Comparison of ENCODE assay signal across 1 cellular context in the genomic region with DNA sequence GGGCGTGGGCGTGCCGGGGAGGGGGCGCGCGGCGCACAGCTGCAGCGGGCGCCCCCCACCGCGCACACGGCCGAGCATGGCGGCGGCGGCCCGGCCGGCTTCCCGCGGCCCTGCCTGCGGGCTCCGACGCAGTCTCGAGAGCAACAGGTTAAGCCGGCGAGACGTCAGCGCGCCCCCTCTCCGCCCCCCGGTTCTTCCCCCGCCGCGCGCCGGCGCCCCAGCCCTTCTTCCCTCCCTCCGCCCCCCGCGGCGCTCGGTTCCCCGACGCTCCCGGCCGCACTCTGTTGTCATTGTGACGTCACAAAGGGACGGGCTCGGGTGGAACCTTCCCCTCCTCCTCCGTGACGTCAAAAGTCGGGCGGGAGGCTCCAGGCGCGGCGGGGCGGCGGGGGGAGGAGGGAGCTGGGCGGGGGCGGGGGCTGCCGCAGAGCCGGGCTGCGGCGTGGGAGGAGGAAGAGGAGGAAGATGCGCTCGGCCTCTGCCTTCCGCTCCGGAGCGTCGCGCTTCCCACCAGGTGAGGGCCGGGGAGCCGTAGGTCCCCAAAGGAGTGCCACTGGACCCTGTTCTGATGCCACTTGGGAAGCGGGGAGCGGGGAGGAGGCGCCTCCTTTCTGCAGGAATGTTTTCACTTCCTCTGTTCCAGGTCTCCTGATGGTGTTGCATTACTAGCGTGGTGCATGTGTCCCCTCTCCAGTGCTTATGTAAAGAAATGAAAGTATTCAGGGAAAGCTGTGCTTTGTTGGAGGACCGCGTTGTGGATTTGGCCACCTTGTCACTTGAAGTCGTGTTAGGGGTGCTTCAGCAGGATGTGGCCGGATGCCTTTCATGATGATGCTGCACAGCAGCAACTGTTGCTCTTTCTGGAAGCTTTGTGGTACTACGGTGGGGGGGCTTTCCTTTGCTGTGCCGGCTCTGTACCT.
A peak's percentile ranks its signal among the peaks of the same experiment; 100 is the strongest.
TF ChIP-seq lines count a peak whose summit lies in the region.

No MANE protein-coding gene starts in this region.

TF ChIP-seq in HepG2, 621 proteins besides CTCF, POLR2A, EP300 and RAD21 (continued from another document and continues in another):
- TF ChIP-seq, protein P1, sequence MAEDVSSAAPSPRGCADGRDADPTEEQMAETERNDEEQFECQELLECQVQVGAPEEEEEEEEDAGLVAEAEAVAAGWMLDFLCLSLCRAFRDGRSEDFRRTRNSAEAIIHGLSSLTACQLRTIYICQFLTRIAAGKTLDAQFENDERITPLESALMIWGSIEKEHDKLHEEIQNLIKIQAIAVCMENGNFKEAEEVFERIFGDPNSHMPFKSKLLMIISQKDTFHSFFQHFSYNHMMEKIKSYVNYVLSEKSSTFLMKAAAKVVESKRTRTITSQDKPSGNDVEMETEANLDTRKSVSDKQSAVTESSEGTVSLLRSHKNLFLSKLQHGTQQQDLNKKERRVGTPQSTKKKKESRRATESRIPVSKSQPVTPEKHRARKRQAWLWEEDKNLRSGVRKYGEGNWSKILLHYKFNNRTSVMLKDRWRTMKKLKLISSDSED (CRISPR knock-in tag; IDR thresholded peaks at IDR 0.05) = no peak
- TF ChIP-seq CHCHD3 (CRISPR knock-in tag; IDR thresholded peaks at IDR 0.05) (no peak), ZNF234 (CRISPR knock-in tag; conservative IDR thresholded peaks at IDR 0.05) (0 out of 2 replicates have a peak, but pooled peaks have one; percentile 52), ZFP37 (CRISPR knock-in tag; IDR thresholded peaks at IDR 0.05; ENCODE audit: borderline replicate concordance) (no peak), CCAR2 (optimal IDR thresholded peaks at IDR 0.05; ENCODE audit: low read depth, low read length) (no peak), ZBTB7A (CRISPR knock-in tag; IDR thresholded peaks at IDR 0.05) (0 out of 2 replicates have a peak, but pooled peaks have one; percentile 78), SMAD3 (CRISPR knock-in tag; IDR thresholded peaks at IDR 0.05) (no peak; the same call in 1 of the 2 replicates), ZNF17 (CRISPR knock-in tag; IDR thresholded peaks at IDR 0.05) (no peak), ZNF260 (CRISPR knock-in tag; IDR thresholded peaks at IDR 0.05; ENCODE audit: borderline replicate concordance, low read depth) (no peak), FOXO1 (CRISPR knock-in tag; IDR thresholded peaks at IDR 0.05) (no peak), SMAD9 (CRISPR knock-in tag; IDR thresholded peaks at IDR 0.05) (no peak), ZNF616 (CRISPR knock-in tag; IDR thresholded peaks at IDR 0.05; ENCODE audit: low read depth) (no peak; the same call in 1 of the 2 replicates), PHF20 (CRISPR knock-in tag; IDR thresholded peaks at IDR 0.05) (0 out of 2 replicates have a peak, but pooled peaks have one; percentile 33), RFXANK (CRISPR knock-in tag; IDR thresholded peaks at IDR 0.05) (no peak), ATF7-NPFF (CRISPR knock-in tag; IDR thresholded peaks at IDR 0.05; ENCODE audit: low read depth) (no peak; the same call in 1 of the 2 replicates), ZFY (CRISPR knock-in tag; IDR thresholded peaks at IDR 0.05) (peak; percentile 64), ZSCAN21 (CRISPR knock-in tag; IDR thresholded peaks at IDR 0.05; ENCODE audit: borderline replicate concordance) (no peak), ZBTB7B (CRISPR knock-in tag; IDR thresholded peaks at IDR 0.05) (no peak; the same call in 1 of the 2 replicates), CREB1 (IDR thresholded peaks at IDR 0.05) (peak; percentile 99), CREB1 (CRISPR knock-in tag; IDR thresholded peaks at IDR 0.05) (peak; percentile 91), ZFYVE20 (CRISPR knock-in tag; IDR thresholded peaks at IDR 0.05; ENCODE audit: borderline replicate concordance, low read depth) (no peak), PHF8 (CRISPR knock-in tag; IDR thresholded peaks at IDR 0.05) (peak; percentile 52; the same call in 1 of the 2 replicates), MXI1 (IDR thresholded peaks at IDR 0.05; ENCODE audit: borderline replicate concordance, low read depth, low read length) (peak; percentile 44; the same call in 1 of the 3 replicates), ZNF430 (CRISPR knock-in tag; IDR thresholded peaks at IDR 0.05) (peak; percentile 50; the same call in 1 of the 2 replicates), MIER3 (CRISPR knock-in tag; IDR thresholded peaks at IDR 0.05; ENCODE audit: borderline replicate concordance) (no peak), ZNF619 (CRISPR knock-in tag; IDR thresholded peaks at IDR 0.05) (no peak), MAFK (conservative IDR thresholded peaks at IDR 0.05 in 1 of 2, IDR thresholded peaks at IDR 0.05 in 1 of 2; ENCODE audit: low read length in 2 of 2) (no peak), NFATC3 (CRISPR knock-in tag; IDR thresholded peaks at IDR 0.05) (no peak), ZNF790 (CRISPR knock-in tag; IDR thresholded peaks at IDR 0.05; ENCODE audit: borderline replicate concordance) (no peak), SMYD3 (CRISPR knock-in tag; IDR thresholded peaks at IDR 0.05) (0 out of 2 replicates have a peak, but pooled peaks have one; percentile 52), ZNF333 (CRISPR knock-in tag; IDR thresholded peaks at IDR 0.05; ENCODE audit: borderline replicate concordance) (no peak)
- TF ChIP-seq, protein P2, sequence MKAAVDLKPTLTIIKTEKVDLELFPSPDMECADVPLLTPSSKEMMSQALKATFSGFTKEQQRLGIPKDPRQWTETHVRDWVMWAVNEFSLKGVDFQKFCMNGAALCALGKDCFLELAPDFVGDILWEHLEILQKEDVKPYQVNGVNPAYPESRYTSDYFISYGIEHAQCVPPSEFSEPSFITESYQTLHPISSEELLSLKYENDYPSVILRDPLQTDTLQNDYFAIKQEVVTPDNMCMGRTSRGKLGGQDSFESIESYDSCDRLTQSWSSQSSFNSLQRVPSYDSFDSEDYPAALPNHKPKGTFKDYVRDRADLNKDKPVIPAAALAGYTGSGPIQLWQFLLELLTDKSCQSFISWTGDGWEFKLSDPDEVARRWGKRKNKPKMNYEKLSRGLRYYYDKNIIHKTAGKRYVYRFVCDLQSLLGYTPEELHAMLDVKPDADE (CRISPR knock-in tag; IDR thresholded peaks at IDR 0.05) = no peak
- TF ChIP-seq, protein P3, sequence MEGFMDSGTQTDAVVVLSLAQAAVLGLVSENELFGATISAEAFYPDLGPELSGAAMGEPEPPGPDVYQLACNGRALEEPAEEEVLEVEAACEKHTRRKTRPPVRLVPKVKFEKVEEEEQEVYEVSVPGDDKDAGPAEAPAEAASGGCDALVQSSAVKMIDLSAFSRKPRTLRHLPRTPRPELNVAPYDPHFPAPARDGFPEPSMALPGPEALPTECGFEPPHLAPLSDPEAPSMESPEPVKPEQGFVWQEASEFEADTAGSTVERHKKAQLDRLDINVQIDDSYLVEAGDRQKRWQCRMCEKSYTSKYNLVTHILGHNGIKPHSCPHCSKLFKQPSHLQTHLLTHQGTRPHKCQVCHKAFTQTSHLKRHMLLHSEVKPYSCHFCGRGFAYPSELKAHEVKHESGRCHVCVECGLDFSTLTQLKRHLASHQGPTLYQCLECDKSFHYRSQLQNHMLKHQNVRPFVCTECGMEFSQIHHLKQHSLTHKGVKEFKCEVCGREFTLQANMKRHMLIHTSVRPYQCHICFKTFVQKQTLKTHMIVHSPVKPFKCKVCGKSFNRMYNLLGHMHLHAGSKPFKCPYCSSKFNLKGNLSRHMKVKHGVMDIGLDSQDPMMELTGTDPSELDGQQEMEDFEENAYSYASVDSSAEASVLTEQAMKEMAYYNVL (CRISPR knock-in tag; IDR thresholded peaks at IDR 0.05; ENCODE audit: borderline replicate concordance) = no peak
- TF ChIP-seq, protein P4, sequence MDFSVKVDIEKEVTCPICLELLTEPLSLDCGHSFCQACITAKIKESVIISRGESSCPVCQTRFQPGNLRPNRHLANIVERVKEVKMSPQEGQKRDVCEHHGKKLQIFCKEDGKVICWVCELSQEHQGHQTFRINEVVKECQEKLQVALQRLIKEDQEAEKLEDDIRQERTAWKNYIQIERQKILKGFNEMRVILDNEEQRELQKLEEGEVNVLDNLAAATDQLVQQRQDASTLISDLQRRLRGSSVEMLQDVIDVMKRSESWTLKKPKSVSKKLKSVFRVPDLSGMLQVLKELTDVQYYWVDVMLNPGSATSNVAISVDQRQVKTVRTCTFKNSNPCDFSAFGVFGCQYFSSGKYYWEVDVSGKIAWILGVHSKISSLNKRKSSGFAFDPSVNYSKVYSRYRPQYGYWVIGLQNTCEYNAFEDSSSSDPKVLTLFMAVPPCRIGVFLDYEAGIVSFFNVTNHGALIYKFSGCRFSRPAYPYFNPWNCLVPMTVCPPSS (IDR thresholded peaks at IDR 0.05) = no peak
- TF ChIP-seq, protein P5, sequence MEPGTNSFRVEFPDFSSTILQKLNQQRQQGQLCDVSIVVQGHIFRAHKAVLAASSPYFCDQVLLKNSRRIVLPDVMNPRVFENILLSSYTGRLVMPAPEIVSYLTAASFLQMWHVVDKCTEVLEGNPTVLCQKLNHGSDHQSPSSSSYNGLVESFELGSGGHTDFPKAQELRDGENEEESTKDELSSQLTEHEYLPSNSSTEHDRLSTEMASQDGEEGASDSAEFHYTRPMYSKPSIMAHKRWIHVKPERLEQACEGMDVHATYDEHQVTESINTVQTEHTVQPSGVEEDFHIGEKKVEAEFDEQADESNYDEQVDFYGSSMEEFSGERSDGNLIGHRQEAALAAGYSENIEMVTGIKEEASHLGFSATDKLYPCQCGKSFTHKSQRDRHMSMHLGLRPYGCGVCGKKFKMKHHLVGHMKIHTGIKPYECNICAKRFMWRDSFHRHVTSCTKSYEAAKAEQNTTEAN (CRISPR knock-in tag; conservative IDR thresholded peaks at IDR 0.05) = no peak
- TF ChIP-seq, protein P6, sequence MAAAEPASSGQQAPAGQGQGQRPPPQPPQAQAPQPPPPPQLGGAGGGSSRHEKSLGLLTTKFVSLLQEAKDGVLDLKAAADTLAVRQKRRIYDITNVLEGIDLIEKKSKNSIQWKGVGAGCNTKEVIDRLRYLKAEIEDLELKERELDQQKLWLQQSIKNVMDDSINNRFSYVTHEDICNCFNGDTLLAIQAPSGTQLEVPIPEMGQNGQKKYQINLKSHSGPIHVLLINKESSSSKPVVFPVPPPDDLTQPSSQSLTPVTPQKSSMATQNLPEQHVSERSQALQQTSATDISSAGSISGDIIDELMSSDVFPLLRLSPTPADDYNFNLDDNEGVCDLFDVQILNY (CRISPR knock-in tag; conservative IDR thresholded peaks at IDR 0.05) = no peak
- TF ChIP-seq, protein P7, sequence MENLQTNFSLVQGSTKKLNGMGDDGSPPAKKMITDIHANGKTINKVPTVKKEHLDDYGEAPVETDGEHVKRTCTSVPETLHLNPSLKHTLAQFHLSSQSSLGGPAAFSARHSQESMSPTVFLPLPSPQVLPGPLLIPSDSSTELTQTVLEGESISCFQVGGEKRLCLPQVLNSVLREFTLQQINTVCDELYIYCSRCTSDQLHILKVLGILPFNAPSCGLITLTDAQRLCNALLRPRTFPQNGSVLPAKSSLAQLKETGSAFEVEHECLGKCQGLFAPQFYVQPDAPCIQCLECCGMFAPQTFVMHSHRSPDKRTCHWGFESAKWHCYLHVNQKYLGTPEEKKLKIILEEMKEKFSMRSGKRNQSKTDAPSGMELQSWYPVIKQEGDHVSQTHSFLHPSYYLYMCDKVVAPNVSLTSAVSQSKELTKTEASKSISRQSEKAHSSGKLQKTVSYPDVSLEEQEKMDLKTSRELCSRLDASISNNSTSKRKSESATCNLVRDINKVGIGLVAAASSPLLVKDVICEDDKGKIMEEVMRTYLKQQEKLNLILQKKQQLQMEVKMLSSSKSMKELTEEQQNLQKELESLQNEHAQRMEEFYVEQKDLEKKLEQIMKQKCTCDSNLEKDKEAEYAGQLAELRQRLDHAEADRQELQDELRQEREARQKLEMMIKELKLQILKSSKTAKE (CRISPR knock-in tag; IDR thresholded peaks at IDR 0.05; ENCODE audit: borderline replicate concordance) = peak; percentile 58; the same call in 1 of the 2 replicates
- TF ChIP-seq, protein P8, sequence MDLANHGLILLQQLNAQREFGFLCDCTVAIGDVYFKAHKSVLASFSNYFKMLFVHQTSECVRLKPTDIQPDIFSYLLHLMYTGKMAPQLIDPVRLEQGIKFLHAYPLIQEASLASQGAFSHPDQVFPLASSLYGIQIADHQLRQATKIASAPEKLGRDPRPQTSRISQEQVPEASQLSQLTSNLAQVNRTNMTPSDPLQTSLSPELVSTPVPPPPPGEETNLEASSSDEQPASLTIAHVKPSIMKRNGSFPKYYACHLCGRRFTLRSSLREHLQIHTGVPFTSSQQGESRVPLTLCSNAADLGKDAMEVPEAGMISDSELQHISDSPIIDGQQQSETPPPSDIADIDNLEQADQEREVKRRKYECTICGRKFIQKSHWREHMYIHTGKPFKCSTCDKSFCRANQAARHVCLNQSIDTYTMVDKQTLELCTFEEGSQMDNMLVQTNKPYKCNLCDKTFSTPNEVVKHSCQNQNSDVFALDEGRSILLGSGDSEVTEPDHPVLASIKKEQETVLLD (CRISPR knock-in tag; IDR thresholded peaks at IDR 0.05; ENCODE audit: low read depth) = peak; percentile 90
- TF ChIP-seq, protein P9, sequence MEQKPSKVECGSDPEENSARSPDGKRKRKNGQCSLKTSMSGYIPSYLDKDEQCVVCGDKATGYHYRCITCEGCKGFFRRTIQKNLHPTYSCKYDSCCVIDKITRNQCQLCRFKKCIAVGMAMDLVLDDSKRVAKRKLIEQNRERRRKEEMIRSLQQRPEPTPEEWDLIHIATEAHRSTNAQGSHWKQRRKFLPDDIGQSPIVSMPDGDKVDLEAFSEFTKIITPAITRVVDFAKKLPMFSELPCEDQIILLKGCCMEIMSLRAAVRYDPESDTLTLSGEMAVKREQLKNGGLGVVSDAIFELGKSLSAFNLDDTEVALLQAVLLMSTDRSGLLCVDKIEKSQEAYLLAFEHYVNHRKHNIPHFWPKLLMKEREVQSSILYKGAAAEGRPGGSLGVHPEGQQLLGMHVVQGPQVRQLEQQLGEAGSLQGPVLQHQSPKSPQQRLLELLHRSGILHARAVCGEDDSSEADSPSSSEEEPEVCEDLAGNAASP (CRISPR knock-in tag; IDR thresholded peaks at IDR 0.05; ENCODE audit: borderline replicate concordance) = no peak
- TF ChIP-seq, protein P10, sequence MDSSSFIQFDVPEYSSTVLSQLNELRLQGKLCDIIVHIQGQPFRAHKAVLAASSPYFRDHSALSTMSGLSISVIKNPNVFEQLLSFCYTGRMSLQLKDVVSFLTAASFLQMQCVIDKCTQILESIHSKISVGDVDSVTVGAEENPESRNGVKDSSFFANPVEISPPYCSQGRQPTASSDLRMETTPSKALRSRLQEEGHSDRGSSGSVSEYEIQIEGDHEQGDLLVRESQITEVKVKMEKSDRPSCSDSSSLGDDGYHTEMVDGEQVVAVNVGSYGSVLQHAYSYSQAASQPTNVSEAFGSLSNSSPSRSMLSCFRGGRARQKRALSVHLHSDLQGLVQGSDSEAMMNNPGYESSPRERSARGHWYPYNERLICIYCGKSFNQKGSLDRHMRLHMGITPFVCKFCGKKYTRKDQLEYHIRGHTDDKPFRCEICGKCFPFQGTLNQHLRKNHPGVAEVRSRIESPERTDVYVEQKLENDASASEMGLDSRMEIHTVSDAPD (CRISPR knock-in tag; IDR thresholded peaks at IDR 0.05) = 0 out of 2 replicates have a peak, but pooled peaks have one; percentile 39
- TF ChIP-seq, protein P11, sequence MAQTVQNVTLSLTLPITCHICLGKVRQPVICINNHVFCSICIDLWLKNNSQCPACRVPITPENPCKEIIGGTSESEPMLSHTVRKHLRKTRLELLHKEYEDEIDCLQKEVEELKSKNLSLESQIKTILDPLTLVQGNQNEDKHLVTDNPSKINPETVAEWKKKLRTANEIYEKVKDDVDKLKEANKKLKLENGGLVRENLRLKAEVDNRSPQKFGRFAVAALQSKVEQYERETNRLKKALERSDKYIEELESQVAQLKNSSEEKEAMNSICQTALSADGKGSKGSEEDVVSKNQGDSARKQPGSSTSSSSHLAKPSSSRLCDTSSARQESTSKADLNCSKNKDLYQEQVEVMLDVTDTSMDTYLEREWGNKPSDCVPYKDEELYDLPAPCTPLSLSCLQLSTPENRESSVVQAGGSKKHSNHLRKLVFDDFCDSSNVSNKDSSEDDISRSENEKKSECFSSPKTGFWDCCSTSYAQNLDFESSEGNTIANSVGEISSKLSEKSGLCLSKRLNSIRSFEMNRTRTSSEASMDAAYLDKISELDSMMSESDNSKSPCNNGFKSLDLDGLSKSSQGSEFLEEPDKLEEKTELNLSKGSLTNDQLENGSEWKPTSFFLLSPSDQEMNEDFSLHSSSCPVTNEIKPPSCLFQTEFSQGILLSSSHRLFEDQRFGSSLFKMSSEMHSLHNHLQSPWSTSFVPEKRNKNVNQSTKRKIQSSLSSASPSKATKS (CRISPR knock-in tag; IDR thresholded peaks at IDR 0.05) = no peak
